1 cellular context compared by ENCODE assay signal in the genomic region with DNA sequence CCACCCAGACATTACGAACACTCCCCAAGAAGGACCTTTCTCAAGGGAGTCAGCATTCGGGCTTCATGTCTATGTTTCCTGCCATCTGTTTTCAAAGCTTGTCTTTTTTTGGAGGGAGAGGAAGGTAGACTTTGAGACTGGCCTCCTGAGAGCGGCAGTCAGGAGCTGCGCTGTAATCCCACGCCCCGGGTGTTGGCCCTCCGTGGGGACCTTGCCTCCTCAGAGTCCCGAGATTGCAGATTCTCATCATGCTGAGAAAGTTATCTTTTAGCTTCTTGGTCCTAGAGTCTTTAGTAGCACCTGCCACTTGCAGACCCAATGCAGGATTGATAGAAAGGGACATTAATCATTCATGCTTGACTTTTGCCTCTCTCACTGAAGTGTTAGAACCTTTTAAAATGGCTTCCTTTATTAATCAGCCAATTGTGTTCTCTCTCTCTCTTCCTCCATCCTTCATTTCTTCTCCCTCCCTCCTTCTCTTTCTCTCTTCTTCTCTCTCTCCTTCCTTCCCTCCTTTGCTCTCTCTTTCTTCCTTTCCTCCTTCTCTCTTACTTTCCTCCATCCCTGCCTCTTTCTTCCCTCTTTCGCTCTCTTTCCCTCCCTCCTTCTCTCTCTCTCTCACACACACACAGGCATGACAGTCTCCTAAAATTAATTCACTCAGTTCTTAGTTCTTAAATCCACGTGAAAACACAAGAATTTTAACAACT.
TF ChIP-seq lines count a peak whose summit lies in the region.

No MANE protein-coding gene starts in this region.

TF ChIP-seq in GM23338, 12 proteins besides CTCF, POLR2A, EP300 and RAD21:
- no peak for TF ChIP-seq ZNF331 (CRISPR knock-in tag; IDR thresholded peaks at IDR 0.05; ENCODE audit: low read depth)
- TF ChIP-seq CREB1 (CRISPR knock-in tag; IDR thresholded peaks at IDR 0.05; ENCODE audit: low read depth): no peak
- no peak for TF ChIP-seq NANOG (IDR thresholded peaks at IDR 0.05; ENCODE audit: borderline replicate concordance)
